In the genomic region with DNA sequence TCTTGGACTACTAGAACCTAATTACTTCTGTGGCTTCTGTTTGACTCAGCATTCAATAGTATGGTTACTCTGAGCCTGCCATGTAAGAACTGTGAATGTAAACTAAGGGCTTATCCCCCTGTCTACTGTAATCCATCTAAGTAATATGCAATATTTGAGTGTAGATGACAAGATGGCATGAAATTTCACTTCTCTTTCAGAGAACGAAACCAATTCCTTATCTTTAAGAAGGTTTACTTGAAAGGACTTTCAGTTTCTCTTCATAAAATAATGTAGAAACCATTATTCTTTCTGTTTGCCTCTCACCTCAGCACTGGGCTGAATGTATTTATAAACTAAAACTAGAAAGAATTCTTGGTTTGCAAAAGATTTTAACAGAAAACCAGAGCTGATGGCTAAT, we compare ENCODE assay signal across 8 cellular contexts.
DNase-seq lines count a peak whose midpoint lies in the region; ATAC-seq and TF ChIP-seq lines count a peak whose summit lies in the region.

No MANE protein-coding gene starts in this region.

- no peaks in the 10 kb centered on the region for H3K9me3 ChIP-seq in mucosa of descending colon
- no peaks in the 10 kb centered on the region for H3K9me3 ChIP-seq in right cardiac atrium (ENCODE audit: control insufficient read depth, low read length)

- no peaks in the 10 kb centered on the region for H3K27me3 ChIP-seq in right cardiac atrium (ENCODE audit: control insufficient read depth, insufficient read depth)

- no peaks in the 10 kb centered on the region for H3K36me3 ChIP-seq in mucosa of descending colon (ENCODE audit: low read depth)

- H3K4me1 ChIP-seq in mucosa of descending colon (ENCODE audit: low read depth) (no peaks in the 10 kb centered on the region), right cardiac atrium (ENCODE audit: control insufficient read depth, insufficient read depth, low read length) (peaks cover 1% of the 10 kb centered on the region)

- intact Hi-C loops in mucosa of descending colon (cut with DNase I, micrococcal nuclease) (no loop called here), right cardiac atrium (cut with DNase I) (no loop called here)

- WGBS in right cardiac atrium: 57% methylated on average over 1 of the region's 1 CpG

- DNase-seq in NAMALWA (ENCODE audit: low spot score) (peak; percentile 35), mucosa of descending colon (no peak), DMS79 treated with DMSO at 0.1 percent for 48 hours (lab: John Stamatoyannopoulos, UW) (no peak), right cardiac atrium (no peak), DMS79 (lab: John Stamatoyannopoulos, UW) (no peak), NCI-H82 (lab: John Stamatoyannopoulos, UW) (no peak)

- H3K4me3 ChIP-seq in mucosa of descending colon: no peak overlapping the region
- no peak overlapping the region for H3K4me3 ChIP-seq in right cardiac atrium (ENCODE audit: low read length)

- ATAC-seq in GM18867 (IDR thresholded peaks at IDR 0.05; ENCODE audit: unreplicated experiment) (peak; percentile 86), HG02610 (IDR thresholded peaks at IDR 0.05; ENCODE audit: unreplicated experiment) (peak; percentile 92), mucosa of descending colon (peak; percentile 60), right cardiac atrium (no peak)

- no peak overlapping the region for H3K27ac ChIP-seq in right cardiac atrium (ENCODE audit: low read length)

- TF ChIP-seq CTCF in mucosa of descending colon (IDR thresholded peaks at IDR 0.05): no peak

Comparison
In these comparisons a context has a peak if more than half of its experiments do, and no peak if none do; other contexts are left out.
1. ATAC-seq: peak in GM18867 (single experiment), HG02610 (single experiment) and mucosa of descending colon (single experiment); none in right cardiac atrium (0 of 2).